8 cellular contexts compared by ENCODE assay signal in the genomic region with DNA sequence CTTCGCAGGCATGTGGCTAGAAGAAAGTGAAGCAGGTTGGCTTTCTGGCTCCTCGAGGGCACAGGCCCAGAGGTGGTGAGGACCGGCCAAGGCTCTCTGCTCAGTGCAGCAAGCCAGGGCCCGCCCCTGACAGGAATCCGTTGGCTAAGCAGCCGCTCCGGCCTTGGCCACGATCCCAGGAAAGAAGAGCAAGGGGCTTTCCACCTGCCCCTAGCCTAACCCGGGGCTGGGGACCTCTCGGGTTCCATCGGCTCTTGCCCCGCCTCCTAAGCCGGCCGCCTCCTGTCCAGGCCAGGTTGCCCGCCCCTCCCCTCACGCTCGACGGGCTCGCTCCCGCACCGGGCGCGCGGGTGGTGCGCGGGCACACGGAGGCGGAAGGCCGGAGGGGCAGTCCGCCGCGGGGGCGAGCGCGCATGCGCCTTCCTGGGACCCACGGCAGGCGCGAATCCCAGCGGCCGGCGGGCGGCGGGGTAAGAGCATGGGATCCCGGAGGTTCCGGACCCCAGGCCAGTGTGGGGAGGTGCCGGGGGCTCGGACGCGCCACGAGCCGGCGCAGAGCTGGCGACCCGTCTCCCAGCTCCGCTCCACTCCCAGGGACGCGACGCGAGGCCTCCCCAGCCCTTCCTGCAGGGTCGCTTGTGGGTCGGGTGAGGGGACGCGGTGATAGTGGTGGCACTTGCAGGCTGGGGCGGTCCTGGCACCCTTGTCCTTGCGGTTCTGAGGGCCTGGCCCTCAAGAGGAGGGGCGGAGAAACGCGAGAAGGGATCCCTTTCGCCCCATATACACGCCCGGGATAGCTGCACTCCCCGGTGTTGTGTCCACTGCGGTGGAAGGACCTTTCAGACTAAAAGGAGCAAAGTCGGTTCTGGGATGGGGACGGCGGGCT. TPM values are rescaled to one million over a fixed set of nuclear protein-coding genes. Genes with fewer than 3 reads are reported as not detected.
A peak's percentile ranks its signal among the peaks of the same experiment; 100 is the strongest.
DNase-seq lines count a peak whose midpoint lies in the region; ATAC-seq and TF ChIP-seq lines count a peak whose summit lies in the region.

A gene (plus strand): TSS at position 410 of the 886 bp plus-strand sequence. CDS start 3,351 bp downstream, outside the sequence.

- H3K4me1 Mint-ChIP-seq in IgD-negative memory B cell = peaks cover 14 to 23% (median 22%) of the 10 kb centered on the region in 3 donors

- no TSS peak for BruUV-seq in OCI-LY7 (replicated peaks; lab: Mats Ljungman, UMichigan)

- H3K9me2 ChIP-seq in OCI-LY7 (ENCODE audit: insufficient read depth, low read length) = no peaks in the 10 kb centered on the region

- TF ChIP-seq CTCF in OCI-LY7 (conservative IDR thresholded peaks at IDR 0.05; ENCODE audit: low read length) (no peak), mucosa of descending colon (IDR thresholded peaks at IDR 0.05) (no peak)

- ATAC-seq in GM21576 (IDR thresholded peaks at IDR 0.05; ENCODE audit: unreplicated experiment) (peak; percentile 91), mucosa of descending colon (peak; percentile 100)

- H3K27me3 Mint-ChIP-seq in IgD-negative memory B cell = peaks cover 3% of the 10 kb centered on the region

- H3K27ac ChIP-seq in OCI-LY7 (ENCODE audit: low read depth, low read length, poor library complexity, severe bottlenecking) = peak within 1 kb of the TSS; percentile 37
- H3K27ac ChIP-seq in epithelial cell of prostate = peak within 1 kb of the TSS; percentile 14

- H3K4me1 ChIP-seq in OCI-LY7 (ENCODE audit: insufficient read depth, low read length, poor library complexity, severe bottlenecking) (peaks cover 6% of the 10 kb centered on the region), mucosa of descending colon (ENCODE audit: low read depth) (peaks cover 3% of the 10 kb centered on the region)

- peak within 1 kb of the TSS; percentile 94 to 98 (median 96) for H3K4me3 Mint-ChIP-seq in IgD-negative memory B cell

- H3K79me2 ChIP-seq in OCI-LY7 (ENCODE audit: insufficient read depth, low read depth, low read length) = peaks cover 5% of the 10 kb centered on the region; the same call in 1 of the 2 replicates

- DNase-seq in DMS153 (lab: John Stamatoyannopoulos, UW) = peak; percentile 90
- peak; percentile 94 for DNase-seq in OCI-LY7 (ENCODE audit: low spot score)
- DNase-seq in activated T-cell treated with anti-CD3 and anti-CD28 coated beads for 4 hours = peak; percentile 88
- DNase-seq in epithelial cell of prostate (ENCODE audit: low read depth, low spot score) = peak; percentile 31
- DNase-seq in mucosa of descending colon = peak; percentile 96 to 99 (median 97)
- peak; percentile 72 to 81 for DNase-seq in stimulated activated CD8-positive, alpha-beta memory T cell treated with anti-CD3 and anti-CD28 coated beads, Interleukin-4, amount 100 ng/mL, for 1 hour (ENCODE audit: low read depth in 2 of 2, low spot score in 1 of 2)

- POLR2A ChIA-PET in OCI-LY7 (lab: Charles Lee) = interaction anchor here (0.6 to 1.3 kb wide), 7 partner anchors 10 to 153 kb away, joined by 3 to 4 read pairs (median 3); no protein-coding TSS in a partner anchor

- peak within 1 kb of the TSS; percentile 99 for H2AFZ ChIP-seq in OCI-LY7 (ENCODE audit: low read length)

- peak within 1 kb of the TSS; percentile 93 for H3K4me2 ChIP-seq in OCI-LY7 (ENCODE audit: low read length)

- peak within 1 kb of the TSS; percentile 90 for H3K4me3 ChIP-seq in OCI-LY7 (ENCODE audit: low read depth, low read length, poor library complexity, severe bottlenecking)
- H3K4me3 ChIP-seq in mucosa of descending colon = peak within 1 kb of the TSS; percentile 67

- no peaks in the 10 kb centered on the region for H3K9me3 Mint-ChIP-seq in IgD-negative memory B cell

- peaks cover 18% of the 10 kb centered on the region; the same call in 1 of the 2 replicates for H3K36me3 ChIP-seq in OCI-LY7 (ENCODE audit: insufficient read depth, low read length)
- H3K36me3 ChIP-seq in mucosa of descending colon (ENCODE audit: low read depth) = no peaks in the 10 kb centered on the region

- peak within 1 kb of the TSS; percentile 75 to 88 (median 83) for H3K27ac Mint-ChIP-seq in IgD-negative memory B cell

- CTCF ChIA-PET in OCI-LY7 (lab: Charles Lee; ENCODE audit: unreplicated experiment) = no interaction called here

- intact Hi-C loops in OCI-LY7 (cut with micrococcal nuclease; ENCODE audit: unreplicated experiment) (loop anchor here (1.0 to 5.0 kb wide), 4 partner anchors 41 to 930 kb away; a partner anchor contains a TSS), mucosa of descending colon (cut with DNase I, micrococcal nuclease) (no loop called here)

- H3K9me3 ChIP-seq in OCI-LY7 (ENCODE audit: low read length) = no peaks in the 10 kb centered on the region
- no peaks in the 10 kb centered on the region for H3K9me3 ChIP-seq in mucosa of descending colon

- peaks cover 8% of the 10 kb centered on the region for H3K36me3 Mint-ChIP-seq in IgD-negative memory B cell

- no peaks in the 10 kb centered on the region for H4K20me1 ChIP-seq in OCI-LY7 (ENCODE audit: insufficient read depth, low read length)

RNA-seq across cellular contexts. Expression of the gene that starts here (rescaled TPM):
- polyA plus RNA-seq in IgD-negative memory B cell = 12.9 TPM
- total RNA-seq in OCI-LY7 (2014; rRNA removed; shearing (Covaris generic)) = 29.3 TPM in 2 replicates
- total RNA-seq in OCI-LY7 (2022) (31.6 and 34.1 TPM in 2 replicates), mucosa of descending colon (10 to 100 TPM in 2 of 3 donors, 1 to 10 TPM in 1; 9.2 to 14.5 (median 13.7) TPM)

Comparison
In these comparisons a context has a peak if more than half of its experiments do, and no peak if none do; other contexts are left out.
1. Peak in every context shown above with its lines: DNase-seq, ATAC-seq, H3K4me3 ChIP-seq and H3K27ac ChIP-seq.
2. DNase-seq: peak in every context shown above with its lines; median percentile 97 in mucosa of descending colon; 94 in OCI-LY7; 90 in DMS153; 88 in activated T-cell treated with anti-CD3 and anti-CD28 coated beads for 4 hours; 76 in stimulated activated CD8-positive, alpha-beta memory T cell treated with anti-CD3 and anti-CD28 coated beads, Interleukin-4, amount 100 ng/mL, for 1 hour; 31 in epithelial cell of prostate.